21 cellular contexts compared by ENCODE assay signal in the genomic region with DNA sequence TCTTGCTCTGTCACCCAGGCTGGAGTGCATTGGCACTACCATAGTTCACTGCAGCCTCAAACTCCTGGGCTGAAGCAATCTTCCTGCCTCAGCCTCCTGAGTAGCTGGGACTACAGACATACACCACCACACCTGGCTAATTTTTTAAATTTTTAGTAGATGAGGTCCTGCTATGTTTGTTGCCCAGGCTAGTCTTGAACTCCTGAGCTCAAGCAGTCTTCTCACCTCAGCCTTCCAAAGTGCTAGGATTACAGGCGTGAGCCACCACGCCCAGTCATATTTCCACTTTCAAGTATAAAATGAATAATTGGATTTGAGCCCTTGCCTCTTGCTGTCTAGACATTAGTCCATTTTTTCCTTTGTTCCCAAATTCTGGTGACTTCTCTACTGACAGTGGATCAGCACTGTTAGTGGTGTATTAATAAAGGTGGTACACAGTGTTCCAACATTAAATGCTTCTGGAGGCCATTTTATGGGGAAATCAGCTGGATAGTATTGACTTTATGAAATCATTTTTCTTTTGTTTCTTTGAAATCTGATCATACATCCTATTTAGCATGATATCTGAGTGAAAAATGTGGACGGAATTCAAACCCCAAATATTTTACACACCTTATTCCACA. TPM values are rescaled to one million over a fixed set of nuclear protein-coding genes. Genes with fewer than 3 reads are reported as not detected.
DNase-seq lines count a peak whose midpoint lies in the region; ATAC-seq and TF ChIP-seq lines count a peak whose summit lies in the region.
"Had no signal": no experiment of that assay in that cellular context is flagged by ENCODE, and none has a peak within 500 bp of the region (broad histone marks: within the 10 kb centered on the region; RNA-seq: fewer than 3 reads in every experiment).

No MANE protein-coding gene starts in this region.

- peaks cover 25% of the 10 kb centered on the region for H3K36me3 Mint-ChIP-seq in activated naive CD4-positive, alpha-beta T cell treated with anti-CD3 and anti-CD28 coated beads for 36 hours (ENCODE audit: low read depth)
- H3K36me3 Mint-ChIP-seq in IgD-negative memory B cell (peaks cover 5% of the 10 kb centered on the region), chondrocyte (ENCODE audit: low read depth) (peaks cover 13% of the 10 kb centered on the region)

- ATAC-seq in sciatic nerve (peak; percentile 50), GM21619 (IDR thresholded peaks at IDR 0.05; ENCODE audit: unreplicated experiment) (no peak)
- ATAC-seq: PC-3 had no signal

- H3K4me3 Mint-ChIP-seq in activated naive CD4-positive, alpha-beta T cell treated with anti-CD3 and anti-CD28 coated beads for 36 hours = no peak overlapping the region
- no peak overlapping the region for H3K4me3 Mint-ChIP-seq in IgD-negative memory B cell
- H3K4me3 Mint-ChIP-seq in chondrocyte (ENCODE audit: unreplicated experiment) = no peak overlapping the region
- H3K4me3 Mint-ChIP-seq: activated B cell treated with CpG ODN at 0.5 μM for 24 hours; memory B cell; naive B cell; T-helper 2 cell treated with Interferon-gamma antibody and Interleukin-4, amounts not matched to agents 5 μg/mL and 100 μg/mL, for 36 hours had no signal

- no peaks in the 10 kb centered on the region for H3K27me3 Mint-ChIP-seq in activated naive CD4-positive, alpha-beta T cell treated with anti-CD3 and anti-CD28 coated beads for 36 hours (ENCODE audit: low read depth)
- no peaks in the 10 kb centered on the region for H3K27me3 Mint-ChIP-seq in IgD-negative memory B cell
- no peaks in the 10 kb centered on the region for H3K27me3 Mint-ChIP-seq in chondrocyte (ENCODE audit: low read depth)
- H3K27me3 Mint-ChIP-seq: activated B cell treated with CpG ODN at 0.5 μM for 24 hours, memory B cell, naive B cell had no signal

- H3K27ac Mint-ChIP-seq in activated naive CD4-positive, alpha-beta T cell treated with anti-CD3 and anti-CD28 coated beads for 36 hours = peak overlapping the region; percentile 57
- H3K27ac Mint-ChIP-seq in IgD-negative memory B cell (peak overlapping the region in 2 of 3 donors; percentile 2 to 86), chondrocyte (ENCODE audit: unreplicated experiment) (peak overlapping the region; percentile 49)
- H3K27ac Mint-ChIP-seq: activated B cell treated with CpG ODN at 0.5 μM for 24 hours; T-helper 2 cell treated with Interferon-gamma antibody and Interleukin-4, amounts not matched to agents 5 μg/mL and 100 μg/mL, for 36 hours had no signal

- DNase-seq in activated naive CD4-positive, alpha-beta T cell treated with anti-CD3 and anti-CD28 coated beads for 36 hours = peak; percentile 12
- DNase-seq in activated naive CD4-positive, alpha-beta T cell treated with anti-CD3 and anti-CD28 coated beads, Interleukin-2, amount 50 U/mL, for 16 hours = no peak
- DNase-seq in chondrocyte (ENCODE audit: low spot score) = no peak
- no peak for DNase-seq in sciatic nerve (ENCODE audit: low spot score)
- DNase-seq in activated CD4-positive, CD25-positive, alpha-beta regulatory T cell treated with anti-CD3 and anti-CD28 coated beads, Interleukin-2, amount 50 U/mL, for 72 hours = no peak
- no peak for DNase-seq in NCI-H2107 (lab: John Stamatoyannopoulos, UW)
- DNase-seq: activated B cell treated with CpG ODN at 0.5 μM for 24 hours; activated effector memory CD4-positive, alpha-beta T cell treated with Interleukin-2 at 50 U/mL for 16 hours; anterior cingulate cortex; DND-41; HCEC 1CT; MG63; naive B cell; NCI-H1694; NCI-H226; NCI-H82; PC-3 had no signal

- CTCF ChIA-PET in activated naive CD4-positive, alpha-beta T cell treated with anti-CD3 and anti-CD28 coated beads for 36 hours (lab: Charles Lee) = interaction anchor here (0.6 kb wide), 1 partner anchor 83 kb away, joined by 3 read pairs; no protein-coding TSS in a partner anchor

- peaks cover 74% of the 10 kb centered on the region for H3K4me1 Mint-ChIP-seq in activated naive CD4-positive, alpha-beta T cell treated with anti-CD3 and anti-CD28 coated beads for 36 hours (ENCODE audit: low read depth)
- peaks cover 44 to 46% (median 45%) of the 10 kb centered on the region in 3 donors for H3K4me1 Mint-ChIP-seq in IgD-negative memory B cell
- H3K4me1 Mint-ChIP-seq in chondrocyte (ENCODE audit: low read depth) = peaks cover 35% of the 10 kb centered on the region

- no peaks in the 10 kb centered on the region for H3K9me3 Mint-ChIP-seq in activated naive CD4-positive, alpha-beta T cell treated with anti-CD3 and anti-CD28 coated beads for 36 hours
- H3K9me3 Mint-ChIP-seq in IgD-negative memory B cell = no peaks in the 10 kb centered on the region
- H3K9me3 Mint-ChIP-seq in chondrocyte (ENCODE audit: low read depth) = no peaks in the 10 kb centered on the region
- H3K9me3 Mint-ChIP-seq: activated B cell treated with CpG ODN at 0.5 μM for 24 hours; memory B cell; naive B cell; T-helper 2 cell treated with Interferon-gamma antibody and Interleukin-4, amounts not matched to agents 5 μg/mL and 100 μg/mL, for 36 hours had no signal

- intact Hi-C loops in activated naive CD4-positive, alpha-beta T cell treated with anti-CD3 and anti-CD28 coated beads for 36 hours (cut with micrococcal nuclease) = loop anchor here (5.0 kb wide), 1 partner anchor 38 kb away; no protein-coding TSS in a partner anchor
- intact Hi-C loops in sciatic nerve (cut with DNase I) = no loop called here

- no peak for TF ChIP-seq CTCF in chondrocyte (IDR thresholded peaks at IDR 0.05)

RNA-seq across cellular contexts. Expression of a gene that starts 15.9 kb away (rescaled TPM):
- 10 to 100 TPM; 70.9 to 71.9 TPM for total RNA-seq in activated naive CD4-positive, alpha-beta T cell treated with anti-CD3 and anti-CD28 coated beads for 36 hours
- 427 TPM for polyA plus RNA-seq in IgD-negative memory B cell
- total RNA-seq in chondrocyte (257 to 277 TPM (median 272 TPM) in 3 replicates), sciatic nerve (141 TPM)

RNA-seq across cellular contexts. Expression of a gene that starts 40.2 kb away (rescaled TPM):
- total RNA-seq in activated naive CD4-positive, alpha-beta T cell treated with anti-CD3 and anti-CD28 coated beads for 36 hours = 10 to 100 TPM; 75.4 to 82.7 TPM
- polyA plus RNA-seq in IgD-negative memory B cell = 27.9 TPM
- total RNA-seq in chondrocyte (40.2 to 43.6 TPM (median 43.5 TPM) in 3 replicates), sciatic nerve (24.7 TPM)

RNA-seq across cellular contexts. Expression of a gene that starts 56.7 kb away (rescaled TPM):
- 10 to 100 TPM; 17.0 to 18.3 TPM for total RNA-seq in activated naive CD4-positive, alpha-beta T cell treated with anti-CD3 and anti-CD28 coated beads for 36 hours
- 53.6 TPM for polyA plus RNA-seq in IgD-negative memory B cell
- total RNA-seq in chondrocyte (13.2 to 14.9 TPM (median 14.7 TPM) in 3 replicates), sciatic nerve (56.6 TPM)
